10 cellular contexts compared by ENCODE assay signal in genomic region chr4:7254736-7255487, GRCh38.
DNase-seq lines count a peak whose midpoint lies in the region; ATAC-seq and TF ChIP-seq lines count a peak whose summit lies in the region.
"Had no signal": no experiment of that assay in that cellular context is flagged by ENCODE, and none has a peak within 500 bp of the region (broad histone marks: within the 10 kb centered on the region; RNA-seq: fewer than 3 reads in every experiment).

No MANE protein-coding gene starts in this region.

- H2AFZ ChIP-seq in Karpas-422 (ENCODE audit: low read length), result peak overlapping the region; percentile 10; the same call in 1 of the 2 replicates

- no peaks in the 10 kb centered on the region for H3K36me3 ChIP-seq in HEK293 (ENCODE audit: control insufficient read depth in 2 of 2, insufficient read depth in 1 of 2, low read length in 2 of 2)
- H3K36me3 ChIP-seq in Karpas-422 (ENCODE audit: insufficient read depth, low read length), result no peaks in the 10 kb centered on the region
- H3K36me3 ChIP-seq in skeletal muscle tissue (ENCODE audit: control insufficient read depth in 3 of 3, insufficient read depth in 3 of 3, low read length in 3 of 3), result no peaks in the 10 kb centered on the region
- H3K36me3 ChIP-seq: gastrocnemius medialis, neutrophil had no signal

- H3K9me3 ChIP-seq in HEK293 (ENCODE audit: control insufficient read depth, insufficient read depth, low read depth, low read length) (no peaks in the 10 kb centered on the region), Karpas-422 (ENCODE audit: low read length) (no peaks in the 10 kb centered on the region), skeletal muscle tissue (ENCODE audit: control insufficient read depth in 3 of 3, low read length in 3 of 3) (no peaks in the 10 kb centered on the region)
- H3K9me3 ChIP-seq: gastrocnemius medialis, neutrophil had no signal

- no peaks in the 10 kb centered on the region for H3K9me2 ChIP-seq in Karpas-422 (replicated peaks; ENCODE audit: insufficient read depth, low read length)

- H3K79me2 ChIP-seq in Karpas-422 (ENCODE audit: low read length), result no peaks in the 10 kb centered on the region

- H4K20me1 ChIP-seq in Karpas-422 (ENCODE audit: insufficient read depth, low read depth, low read length), result no peaks in the 10 kb centered on the region

- H3K4me1 ChIP-seq in HEK293 (ENCODE audit: control insufficient read depth, insufficient read depth, low read length) (no peaks in the 10 kb centered on the region), Karpas-422 (ENCODE audit: low read length) (peaks cover 66% of the 10 kb centered on the region), skeletal muscle tissue (ENCODE audit: control insufficient read depth in 3 of 3, insufficient read depth in 3 of 3, low read length in 3 of 3) (peaks cover 34 to 62% (median 49%) of the 10 kb centered on the region in 3 donors)

- DNase-seq in NCI-H82 (lab: John Stamatoyannopoulos, UW) (peak; percentile 28), NCI-H82 treated with DMSO at 0.1 percent for 48 hours (lab: John Stamatoyannopoulos, UW; ENCODE audit: unreplicated experiment) (no peak), Karpas-422 (peak; percentile 98), NCI-H345 (lab: John Stamatoyannopoulos, UW) (no peak)
- no peak for DNase-seq in activated naive CD4-positive, alpha-beta T cell (lab: John Stamatoyannopoulos, UW)

- peak overlapping the region; percentile 67 for H3K4me2 ChIP-seq in Karpas-422 (ENCODE audit: low read depth, low read length, poor library complexity, severe bottlenecking)

- no peak overlapping the region for H3K4me3 ChIP-seq in HEK293 (ENCODE audit: low read depth, low read length)
- H3K4me3 ChIP-seq in Karpas-422 (ENCODE audit: low read length), result peak overlapping the region; percentile 64
- H3K4me3 ChIP-seq in skeletal muscle tissue (ENCODE audit: low read length in 3 of 3), result no peak overlapping the region
- H3K4me3 ChIP-seq: gastrocnemius medialis had no signal

- no peak for ATAC-seq in GM19455 (IDR thresholded peaks at IDR 0.05; ENCODE audit: unreplicated experiment)
- ATAC-seq: gastrocnemius medialis had no signal

- TF ChIP-seq CTCF in HEK293 (tag by site-specific recombination; IDR thresholded peaks at IDR 0.05), result no peak

- no peak overlapping the region for H3K27ac ChIP-seq in HEK293 (ENCODE audit: extremely low read depth, low read depth, low read length)
- H3K27ac ChIP-seq in Karpas-422 (ENCODE audit: low read length), result peak overlapping the region; percentile 90
- H3K27ac ChIP-seq in skeletal muscle tissue (ENCODE audit: low read depth, low read length), result peak overlapping the region; percentile 69
- H3K27ac ChIP-seq: gastrocnemius medialis, neutrophil had no signal

- H3K27me3 ChIP-seq in Karpas-422 (ENCODE audit: low read length) (no peaks in the 10 kb centered on the region), skeletal muscle tissue (ENCODE audit: control insufficient read depth in 3 of 3, insufficient read depth in 3 of 3, low read length in 3 of 3) (no peaks in the 10 kb centered on the region)
- H3K27me3 ChIP-seq: gastrocnemius medialis had no signal

- POLR2A ChIA-PET in HEK293 (lab: Yijun Ruan, JAX), result no interaction called here

- CTCF ChIA-PET in HEK293 (lab: Yijun Ruan, JAX), result no interaction called here

- H3K9ac ChIP-seq in Karpas-422 (ENCODE audit: low read length) (peak overlapping the region; percentile 70), skeletal muscle tissue (ENCODE audit: low read depth in 1 of 3, low read length in 3 of 3) (peak overlapping the region in 1 of 3 donors; percentile 33)

TF ChIP-seq in HEK293, 187 proteins besides CTCF, POLR2A, EP300 and RAD21:
- TF ChIP-seq ZSCAN30 (tag by site-specific recombination; IDR thresholded peaks at IDR 0.05) (no peak), ZNF423 (tag by site-specific recombination; IDR thresholded peaks at IDR 0.05) (no peak), SCRT2 (tag by site-specific recombination; IDR thresholded peaks at IDR 0.05) (0 out of 2 replicates have a peak, but pooled peaks have one; percentile 15), ZNF521 (tag by site-specific recombination; IDR thresholded peaks at IDR 0.05) (no peak), YY2 (tag by site-specific recombination; IDR thresholded peaks at IDR 0.05) (no peak), ZFHX2 (tag by site-specific recombination; conservative IDR thresholded peaks at IDR 0.05) (peak; percentile 30; the same call in 1 of the 2 replicates), ZSCAN16 (tag by site-specific recombination; IDR thresholded peaks at IDR 0.05) (no peak), ZNF830 (tag by site-specific recombination; IDR thresholded peaks at IDR 0.05; ENCODE audit: low read depth) (no peak), MEIS1 (CRISPR knock-in tag; IDR thresholded peaks at IDR 0.05; ENCODE audit: borderline replicate concordance) (no peak), IKZF3 (tag by site-specific recombination; IDR thresholded peaks at IDR 0.05) (no peak)

Comparison
In these comparisons a context has a peak if more than half of its experiments do, and no peak if none do; other contexts are left out.
1. DNase-seq: peak in NCI-H82 (single experiment) and Karpas-422 (single experiment); none in NCI-H82 treated with DMSO at 0.1 percent for 48 hours (single experiment), activated naive CD4-positive, alpha-beta T cell (0 of 4) and NCI-H345 (single experiment).